Comparison of ENCODE assay signal across 10 cellular contexts in the genomic region with DNA sequence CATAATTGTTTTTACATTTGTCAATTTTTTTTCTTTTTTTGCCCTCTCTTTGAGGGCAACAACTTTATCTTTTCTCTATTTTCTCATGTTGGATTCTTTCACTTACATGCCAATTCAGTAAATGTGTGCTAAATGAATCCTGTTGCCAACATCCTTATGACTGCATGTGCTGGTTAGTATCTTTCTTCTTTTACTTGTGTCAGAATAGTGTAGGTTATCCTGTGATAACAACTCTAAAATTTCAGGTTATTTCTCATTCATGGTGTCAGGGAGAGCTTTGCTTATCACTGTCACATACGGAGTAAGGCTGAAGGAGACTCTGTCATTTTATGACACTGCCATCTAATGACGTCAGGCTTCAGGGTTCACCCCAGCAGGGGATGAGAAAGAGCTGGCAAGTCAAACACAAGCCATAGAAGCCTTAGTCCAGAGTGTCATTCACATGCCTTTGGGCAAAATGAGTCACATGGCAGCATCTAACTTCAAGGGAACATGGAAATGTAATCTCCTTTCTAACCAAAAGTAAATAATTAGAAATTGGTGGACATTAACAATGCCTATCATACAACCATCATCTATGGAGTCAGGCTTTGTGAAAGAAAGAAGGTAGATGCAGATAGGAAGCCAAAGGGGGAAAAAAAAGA.
DNase-seq lines count a peak whose midpoint lies in the region; ATAC-seq and TF ChIP-seq lines count a peak whose summit lies in the region.
"Had no signal": no experiment of that assay in that cellular context is flagged by ENCODE, and none has a peak within 500 bp of the region (broad histone marks: within the 10 kb centered on the region; RNA-seq: fewer than 3 reads in every experiment).

No MANE protein-coding gene starts in this region.

- H2AK5ac ChIP-seq in H9 (ENCODE audit: insufficient read length, low read length): no peak overlapping the region

- H3K4me2 ChIP-seq in HCT116 (ENCODE audit: low read length) (no peak overlapping the region), H9 (ENCODE audit: insufficient read depth, insufficient read length, low read length) (no peak overlapping the region)

- CTCF ChIA-PET in CD8-positive, alpha-beta memory T cell (lab: Charles Lee): interaction anchor here (1.4 to 2.3 kb wide), 2 partner anchors 88 to 242 kb away, joined by 4 to 7 read pairs; a partner anchor contains a TSS
- CTCF ChIA-PET in HCT116 (lab: Charles Lee): no interaction called here

- no peak overlapping the region for H3T11ph ChIP-seq in H9 (ENCODE audit: low read length)

- intact Hi-C loops in HCT116 (cut with micrococcal nuclease): no loop called here
- intact Hi-C loops in aorta (cut with DNase I): loop anchor here in 1 of 2 donors (5.0 kb wide), 1 partner anchor 239 kb away; no protein-coding TSS in a partner anchor

- no peaks in the 10 kb centered on the region for H3K79me1 ChIP-seq in H9 (ENCODE audit: insufficient read depth, low read depth, low read length, poor library complexity, severe bottlenecking)

- peaks cover 40% of the 10 kb centered on the region for H3K4me1 ChIP-seq in CD8-positive, alpha-beta memory T cell (ENCODE audit: insufficient read depth, low read length)
- H3K4me1 ChIP-seq in HCT116 (ENCODE audit: control insufficient read depth in 1 of 2, insufficient read depth in 2 of 2, low read length in 2 of 2) (peaks cover 0 to 9% of the 10 kb centered on the region in 2 experiments; a peak in 2 of 4 replicates), H9 (ENCODE audit: insufficient read depth, low read length) (no peaks in the 10 kb centered on the region; the same call in 1 of the 2 replicates), aorta (ENCODE audit: control insufficient read depth in 1 of 2, insufficient read depth in 2 of 2, low read length in 2 of 2) (peaks cover 1 to 5% of the 10 kb centered on the region in 2 donors)

- peaks cover 43 to 62% (median 57%) of the 10 kb centered on the region in 3 donors for H3K4me1 Mint-ChIP-seq in CD8-positive, alpha-beta memory T cell
- H3K4me1 Mint-ChIP-seq in H9: peaks cover 21 to 31% of the 10 kb centered on the region in 2 experiments

- H3K9me2 ChIP-seq in HCT116 (ENCODE audit: insufficient read depth): no peaks in the 10 kb centered on the region

- no TSS peak for BruUV-seq in HCT116 (replicated peaks; lab: Mats Ljungman, UMichigan)

- no peak overlapping the region for H3K14ac ChIP-seq in H9 (ENCODE audit: insufficient read depth, low read length)

- H4K91ac ChIP-seq in H9 (ENCODE audit: insufficient read length, low read depth, low read length): no peak overlapping the region

- no peaks in the 10 kb centered on the region for H3K36me3 ChIP-seq in CD8-positive, alpha-beta memory T cell (ENCODE audit: insufficient read depth, low read length)
- H3K36me3 ChIP-seq in HCT116 (ENCODE audit: control insufficient read depth in 1 of 2, insufficient read depth in 2 of 2, low read length in 2 of 2): no peaks in the 10 kb centered on the region
- no peaks in the 10 kb centered on the region for H3K36me3 ChIP-seq in kidney epithelial cell (ENCODE audit: control insufficient read depth, insufficient read depth, low read length)
- H3K36me3 ChIP-seq in aorta (ENCODE audit: control insufficient read depth in 1 of 2, insufficient read depth in 2 of 2, low read length in 1 of 2): no peaks in the 10 kb centered on the region

- no peak overlapping the region for H2BK5ac ChIP-seq in H9 (ENCODE audit: insufficient read length, low read length)

- H2BK20ac ChIP-seq in H9 (ENCODE audit: low read depth, low read length, poor library complexity, severe bottlenecking): no peak overlapping the region

- H3K79me2 ChIP-seq in HCT116 (ENCODE audit: insufficient read depth, low read length): no peaks in the 10 kb centered on the region
- no peaks in the 10 kb centered on the region for H3K79me2 ChIP-seq in H9 (ENCODE audit: insufficient read depth, low read length)

- H3K18ac ChIP-seq in H9 (ENCODE audit: insufficient read length, low read depth, low read length): no peak overlapping the region

- RAD21 ChIA-PET in HCT116 (lab: Charles Lee; ENCODE audit: low non-redundant PET in 1 of 2, low total read pairs in 2 of 2, uncharacterized antibody in 2 of 2, unreplicated experiment in 2 of 2): no interaction called here

- no CpG with 5 or more reads among the region's 2 CpGs for WGBS in H9 (ENCODE audit: extremely low coverage, insufficient read length, low lambda C conversion rate)
- WGBS in aorta, 2 donors: 62 to 66% methylated on average over 2 of the region's 2 CpGs

- peak overlapping the region in 6 of 7 donors; percentile 7 to 65 (median 38) for H3K4me3 Mint-ChIP-seq in CD8-positive, alpha-beta memory T cell
- H3K4me3 Mint-ChIP-seq in H9: no peak overlapping the region

- no peak for TF ChIP-seq POLR2A in HCT116 (IDR thresholded peaks at IDR 0.05; ENCODE audit: borderline replicate concordance, extremely low read depth, insufficient read depth, insufficient read length)

- H2BK120ac ChIP-seq in H9 (ENCODE audit: low read depth, low read length, poor library complexity, severe bottlenecking): no peak overlapping the region

- peak overlapping the region; percentile 51 to 96 (median 84) for H3K27ac Mint-ChIP-seq in CD8-positive, alpha-beta memory T cell
- H3K27ac Mint-ChIP-seq in H9: no peak overlapping the region; a peak in 1 of 7 replicates

- TF ChIP-seq RAD21 in HCT116 (IDR thresholded peaks at IDR 0.05; ENCODE audit: low read depth): no peak

- TF ChIP-seq CTCF in HCT116 (IDR thresholded peaks at IDR 0.05 in 2 of 3, conservative IDR thresholded peaks at IDR 0.05 in 1 of 3; ENCODE audit: borderline replicate concordance in 1 of 3, insufficient read depth in 1 of 3, low read depth in 2 of 3, low read length in 2 of 3): no peak
- no peak for TF ChIP-seq CTCF in kidney epithelial cell (IDR thresholded peaks at IDR 0.05; ENCODE audit: insufficient read depth, low read length, poor library complexity, severe bottlenecking)
- no peak for TF ChIP-seq CTCF in H9 (conservative IDR thresholded peaks at IDR 0.05)

- H4K20me1 ChIP-seq in HCT116 (ENCODE audit: insufficient read depth) (no peaks in the 10 kb centered on the region), H9 (ENCODE audit: control insufficient read depth, insufficient read depth, insufficient read length) (no peaks in the 10 kb centered on the region)

- H3K27me3 ChIP-seq in CD8-positive, alpha-beta memory T cell (ENCODE audit: insufficient read depth, low read length, poor library complexity, severe bottlenecking): no peaks in the 10 kb centered on the region
- H3K27me3 ChIP-seq in HCT116 (ENCODE audit: insufficient read depth, low read length) (no peaks in the 10 kb centered on the region), kidney epithelial cell (ENCODE audit: control insufficient read depth, insufficient read depth, low read length) (no peaks in the 10 kb centered on the region), H9 (ENCODE audit: insufficient read depth, low read length) (no peaks in the 10 kb centered on the region), aorta (ENCODE audit: control insufficient read depth in 1 of 2, insufficient read depth in 2 of 2, low read length in 1 of 2) (no peaks in the 10 kb centered on the region)

- H3K9me3 Mint-ChIP-seq in CD8-positive, alpha-beta memory T cell: no peaks in the 10 kb centered on the region
- H3K9me3 Mint-ChIP-seq in H9: no peaks in the 10 kb centered on the region

- H3K4me3 ChIP-seq in CD8-positive, alpha-beta memory T cell (ENCODE audit: low read length): no peak overlapping the region
- H3K4me3 ChIP-seq in HCT116 (replicated peaks in 1 of 2; ENCODE audit: low read depth in 1 of 2, low read length in 2 of 2) (no peak overlapping the region), kidney epithelial cell (ENCODE audit: low read depth, low read length) (no peak overlapping the region), aorta (ENCODE audit: low read length in 2 of 2) (no peak overlapping the region)

- no peak overlapping the region for H3K27ac ChIP-seq in CD8-positive, alpha-beta memory T cell (ENCODE audit: low read depth, low read length)
- H3K27ac ChIP-seq in HCT116 (ENCODE audit: low read depth, low read length) (no peak overlapping the region), H9 (ENCODE audit: insufficient read length, low read depth, low read length) (no peak overlapping the region), aorta (ENCODE audit: low read depth in 1 of 2, low read length in 2 of 2) (no peak overlapping the region)

- no peaks in the 10 kb centered on the region for H3K27me3 Mint-ChIP-seq in CD8-positive, alpha-beta memory T cell
- H3K27me3 Mint-ChIP-seq in H9 (ENCODE audit: low read depth): no peaks in the 10 kb centered on the region

- no peak overlapping the region for H3K4ac ChIP-seq in H9 (ENCODE audit: low read depth, low read length)

- H4K8ac ChIP-seq in H9 (replicated peaks; ENCODE audit: insufficient read length, low read depth, low read length): no peak overlapping the region

- no peak overlapping the region for H4K5ac ChIP-seq in H9 (ENCODE audit: insufficient read length, low read depth, low read length)

- H3K9me3 ChIP-seq in CD8-positive, alpha-beta memory T cell (ENCODE audit: low read length): no peaks in the 10 kb centered on the region
- H3K9me3 ChIP-seq in HCT116 (ENCODE audit: control insufficient read depth in 1 of 2, insufficient read depth in 1 of 2, low read depth in 1 of 2, low read length in 2 of 2) (no peaks in the 10 kb centered on the region), H9 (ENCODE audit: control insufficient read depth, low read depth, low read length) (no peaks in the 10 kb centered on the region), aorta (ENCODE audit: control insufficient read depth, low read length) (no peaks in the 10 kb centered on the region)

- no peaks in the 10 kb centered on the region for H3K23me2 ChIP-seq in H9 (ENCODE audit: insufficient read length, low read depth, low read length, poor library complexity, severe bottlenecking)

- H3K36me3 Mint-ChIP-seq in CD8-positive, alpha-beta memory T cell: no peaks in the 10 kb centered on the region
- no peaks in the 10 kb centered on the region for H3K36me3 Mint-ChIP-seq in H9 (ENCODE audit: insufficient read depth in 1 of 3, low read depth in 3 of 3)

- ATAC-seq in HCT116 (no peak), GM19023 (IDR thresholded peaks at IDR 0.05; ENCODE audit: unreplicated experiment) (no peak), HG03097 (IDR thresholded peaks at IDR 0.05; ENCODE audit: low FRiP score, unreplicated experiment) (no peak), aorta (ENCODE audit: low FRiP score) (no peak)

- H3K9ac ChIP-seq in HCT116 (ENCODE audit: low read length) (no peak overlapping the region), H9 (ENCODE audit: extremely low read depth, insufficient read length, low read length) (no peak overlapping the region)

- POLR2A ChIA-PET in CD8-positive, alpha-beta memory T cell (lab: Charles Lee): interaction anchor here (0.6 to 1.5 kb wide), 2 partner anchors 242 to 329 kb away, joined by 3 read pairs; a partner anchor contains a TSS
- POLR2A ChIA-PET in HCT116 (lab: Charles Lee): no interaction called here

- peak in 1 of 5 donors; percentile 13 for DNase-seq in CD8-positive, alpha-beta memory T cell
- DNase-seq in HCT116 (ENCODE audit: low read depth, low spot score) (no peak), T-helper 22 cell (ENCODE audit: low read depth) (peak; percentile 16), kidney epithelial cell (ENCODE audit: low read depth) (peak; percentile 23), H9 (no peak), aorta (no peak)
- DNase-seq: SHP77; stimulated activated CD4-positive, alpha-beta T cell treated with anti-CD3 and anti-CD28 coated beads, Interleukin-4, amount 100 ng/mL, for 1 hour had no signal

- H2BK15ac ChIP-seq in H9 (ENCODE audit: low read depth, low read length): no peak overlapping the region

- no peak overlapping the region for H3K23ac ChIP-seq in H9 (ENCODE audit: insufficient read length, low read depth, low read length)

- H2AFZ ChIP-seq in HCT116 (ENCODE audit: low read depth, low read length, poor library complexity, severe bottlenecking): no peak overlapping the region
- H2AFZ ChIP-seq in H9 (ENCODE audit: low read length): no peak overlapping the region

- H2BK12ac ChIP-seq in H9 (ENCODE audit: insufficient read length, low read depth, low read length): no peak overlapping the region

- H3K56ac ChIP-seq in H9 (ENCODE audit: insufficient read length, low read depth, low read length): no peak overlapping the region

Comparison
In these comparisons a context has a peak if more than half of its experiments do, and no peak if none do; other contexts are left out.
1. DNase-seq: peak in T-helper 22 cell (single experiment) and kidney epithelial cell (single experiment); none in HCT116 (single experiment), H9 (single experiment) and aorta (0 of 2).
2. H3K27ac Mint-ChIP-seq: peak in CD8-positive, alpha-beta memory T cell (8 of 8); none in H9 (0 of 3).
3. H3K4me3 Mint-ChIP-seq: peak in CD8-positive, alpha-beta memory T cell (6 of 7); none in H9 (0 of 2).